ENCODE assay signal across 16 cellular contexts in genomic region chr11:72700026-72700610, GRCh38. TPM values are rescaled to one million over a fixed set of nuclear protein-coding genes. Genes with fewer than 3 reads are reported as not detected.
DNase-seq lines count a peak whose midpoint lies in the region; FAIRE-seq and TF ChIP-seq lines count a peak whose summit lies in the region.
"Had no signal": no experiment of that assay in that cellular context is flagged by ENCODE, and none has a peak within 500 bp of the region (broad histone marks: within the 10 kb centered on the region; RNA-seq: fewer than 3 reads in every experiment).

No MANE protein-coding gene starts in this region.

- H3K9ac ChIP-seq in H9 (ENCODE audit: extremely low read depth, insufficient read length, low read length) = no peak overlapping the region
- no peak overlapping the region for H3K9ac ChIP-seq in keratinocyte (ENCODE audit: control insufficient read depth, extremely low read depth, insufficient read depth, low read length)

- H3K27ac ChIP-seq in H9 (ENCODE audit: insufficient read length, low read depth, low read length) (no peak overlapping the region), keratinocyte (ENCODE audit: control insufficient read depth, insufficient read depth, low read length) (no peak overlapping the region)
- H3K27ac ChIP-seq: cardiac muscle cell had no signal

- no peak overlapping the region for H2BK12ac ChIP-seq in H9 (ENCODE audit: insufficient read length, low read depth, low read length)

- peak; percentile 83 for FAIRE-seq in keratinocyte (lab: Jason Lieb, UNC)
- FAIRE-seq: K562 had no signal

- no peaks in the 10 kb centered on the region for H3K27me3 ChIP-seq in H9 (ENCODE audit: insufficient read depth, low read length)
- H3K27me3 ChIP-seq in keratinocyte (ENCODE audit: control insufficient read depth, extremely low read depth, insufficient read depth, low read length) = no peaks in the 10 kb centered on the region
- H3K27me3 ChIP-seq: cardiac muscle cell had no signal

- TF ChIP-seq CTCF in H9 (conservative IDR thresholded peaks at IDR 0.05) = no peak
- TF ChIP-seq CTCF in keratinocyte (optimal IDR thresholded peaks at IDR 0.05 in 1 of 3, IDR thresholded peaks at IDR 0.05 in 1 of 3, conservative IDR thresholded peaks at IDR 0.05 in 1 of 3; ENCODE audit: extremely low read depth in 1 of 3, insufficient read depth in 2 of 3, low read length in 3 of 3) = no peak

- no peak overlapping the region for H2AK5ac ChIP-seq in H9 (ENCODE audit: insufficient read length, low read length)

- CTCF ChIA-PET in HEK293T (lab: Yijun Ruan, JAX) = interaction anchor here (0.7 kb wide), 1 partner anchor 16 kb away, joined by 4 read pairs; no protein-coding TSS in a partner anchor

- H4K5ac ChIP-seq in H9 (ENCODE audit: insufficient read length, low read depth, low read length) = no peak overlapping the region

- H2AFZ ChIP-seq in H9 (ENCODE audit: low read length) (no peak overlapping the region), keratinocyte (ENCODE audit: control insufficient read depth, low read length) (no peak overlapping the region)

- H3K9me1 ChIP-seq in keratinocyte (ENCODE audit: control insufficient read depth, extremely low read depth, insufficient read depth, low read length) = peaks cover 2% of the 10 kb centered on the region

- H3K23ac ChIP-seq in H9 (ENCODE audit: insufficient read length, low read depth, low read length) = no peak overlapping the region

- H3K36me3 ChIP-seq in keratinocyte (ENCODE audit: control insufficient read depth in 2 of 2, extremely low read depth in 1 of 2, insufficient read depth in 2 of 2, low read length in 2 of 2) = peaks cover 36 to 48% of the 10 kb centered on the region in 2 experiments

- H3K36me3 Mint-ChIP-seq in H9 (ENCODE audit: insufficient read depth in 1 of 3, low read depth in 3 of 3) = peaks cover 23 to 58% (median 48%) of the 10 kb centered on the region in 3 experiments

- no peaks in the 10 kb centered on the region for H3K9me3 Mint-ChIP-seq in H9
- H3K9me3 Mint-ChIP-seq: CD8-positive, alpha-beta memory T cell had no signal

- WGBS in H9 (ENCODE audit: extremely low coverage, insufficient read length, low lambda C conversion rate) = no CpG with 5 or more reads among the region's 3 CpGs

- H2BK5ac ChIP-seq in H9 (ENCODE audit: insufficient read length, low read length) = no peak overlapping the region

- DNase-seq in AG20443 (ENCODE audit: low spot score) (peak; percentile 78), H9 (no peak), amniotic epithelial cell (ENCODE audit: low read depth) (peak; percentile 49), keratinocyte (ENCODE audit: low read depth, low spot score) (no peak), putamen (ENCODE audit: low spot score) (no peak), COR-L47 (lab: John Stamatoyannopoulos, UW) (no peak), HEK293T (ENCODE audit: extremely low spot score) (no peak), NCI-H187 (lab: John Stamatoyannopoulos, UW) (no peak)
- DNase-seq: activated CD8-positive, alpha-beta memory T cell treated with anti-CD3 and anti-CD28 coated beads, Interleukin-2, amount 50 U/mL, for 4 hours; CD8-positive, alpha-beta memory T cell; H7; OCI-M1; stimulated activated CD8-positive, alpha-beta memory T cell treated with anti-CD3 and anti-CD28 coated beads, Interleukin-4, amount 100 ng/mL, for 48 hours; T-helper 9 cell had no signal

- H3K27me3 Mint-ChIP-seq in H9 (ENCODE audit: low read depth) = no peaks in the 10 kb centered on the region
- H3K27me3 Mint-ChIP-seq: CD8-positive, alpha-beta memory T cell had no signal

- H4K91ac ChIP-seq in H9 (ENCODE audit: insufficient read length, low read depth, low read length) = no peak overlapping the region

- H3K9me3 ChIP-seq in H9 (ENCODE audit: control insufficient read depth, low read depth, low read length) (no peaks in the 10 kb centered on the region), keratinocyte (ENCODE audit: control insufficient read depth, low read depth, low read length) (no peaks in the 10 kb centered on the region)

- no peak overlapping the region for H3K14ac ChIP-seq in H9 (ENCODE audit: insufficient read depth, low read length)

- H3K4me2 ChIP-seq in H9 (ENCODE audit: insufficient read depth, insufficient read length, low read length) (no peak overlapping the region), keratinocyte (ENCODE audit: control insufficient read depth, extremely low read depth, insufficient read depth, low read depth, low read length) (no peak overlapping the region)

- H3K23me2 ChIP-seq in H9 (ENCODE audit: insufficient read length, low read depth, low read length, poor library complexity, severe bottlenecking) = no peaks in the 10 kb centered on the region

- POLR2A ChIA-PET in HEK293T (lab: Yijun Ruan, JAX) = no interaction called here

- H4K20me1 ChIP-seq in H9 (ENCODE audit: control insufficient read depth, insufficient read depth, insufficient read length) (peaks cover 2% of the 10 kb centered on the region), keratinocyte (ENCODE audit: control insufficient read depth, extremely low read depth, insufficient read depth, low read length) (peaks cover 5% of the 10 kb centered on the region)

- H3K4me3 ChIP-seq in keratinocyte (ENCODE audit: control insufficient read depth in 2 of 3, extremely low read depth in 1 of 3, insufficient read depth in 2 of 3, low read depth in 1 of 3, low read length in 3 of 3) = no peak overlapping the region
- H3K4me3 ChIP-seq: cardiac muscle cell, K562 had no signal

- no peak overlapping the region for H2BK20ac ChIP-seq in H9 (ENCODE audit: low read depth, low read length, poor library complexity, severe bottlenecking)

- dilution Hi-C loops in keratinocyte (cut with MboI; ENCODE audit: extremely low pct_ligation_motif_present, low sequenced_read_pairs) = no loop called here

- H4K8ac ChIP-seq in H9 (replicated peaks; ENCODE audit: insufficient read length, low read depth, low read length) = no peak overlapping the region

- no peak overlapping the region for H3K18ac ChIP-seq in H9 (ENCODE audit: insufficient read length, low read depth, low read length)

- H3K4me1 ChIP-seq in H9 (ENCODE audit: insufficient read depth, low read length) (no peaks in the 10 kb centered on the region; the same call in 1 of the 2 replicates), keratinocyte (ENCODE audit: control insufficient read depth, extremely low read depth, insufficient read depth, low read length) (peaks cover 8% of the 10 kb centered on the region)

- no peak overlapping the region for H3T11ph ChIP-seq in H9 (ENCODE audit: low read length)

- H3K56ac ChIP-seq in H9 (ENCODE audit: insufficient read length, low read depth, low read length) = no peak overlapping the region

- peak overlapping the region in 2 of 3 experiments; percentile 37 to 91; a peak in 4 of 7 replicates for H3K27ac Mint-ChIP-seq in H9

- H3K79me1 ChIP-seq in H9 (ENCODE audit: insufficient read depth, low read depth, low read length, poor library complexity, severe bottlenecking) = no peaks in the 10 kb centered on the region

- H3K4me1 Mint-ChIP-seq in H9 = peaks cover 20 to 40% of the 10 kb centered on the region in 2 experiments
- H3K4me1 Mint-ChIP-seq: CD8-positive, alpha-beta memory T cell had no signal

- peak overlapping the region in 1 of 2 experiments; percentile 15; a peak in 1 of 5 replicates for H3K4me3 Mint-ChIP-seq in H9
- H3K4me3 Mint-ChIP-seq: CD8-positive, alpha-beta memory T cell had no signal

- H3K4ac ChIP-seq in H9 (ENCODE audit: low read depth, low read length) = no peak overlapping the region

- no peaks in the 10 kb centered on the region for H3K79me2 ChIP-seq in H9 (ENCODE audit: insufficient read depth, low read length)
- no peaks in the 10 kb centered on the region for H3K79me2 ChIP-seq in keratinocyte (ENCODE audit: control insufficient read depth, insufficient read depth, low read length)

- H2BK120ac ChIP-seq in H9 (ENCODE audit: low read depth, low read length, poor library complexity, severe bottlenecking) = no peak overlapping the region

- no peak overlapping the region for H2BK15ac ChIP-seq in H9 (ENCODE audit: low read depth, low read length)

TF ChIP-seq in HEK293T, 16 proteins besides CTCF, POLR2A, EP300 and RAD21:
- TF ChIP-seq L3MBTL2 (conservative IDR thresholded peaks at IDR 0.05) (no peak), ARNT (IDR thresholded peaks at IDR 0.05) (no peak)

RNA-seq across cellular contexts. Expression of gene PDE2A, which starts 25.9 kb away (rescaled TPM):
- total RNA-seq in H9 (2021) = 3.4 and 4.3 TPM in 2 replicates
- 0.38 to 0.94 TPM (median 0.81 TPM) in 3 replicates for polyA plus RNA-seq in keratinocyte
- polyA plus RNA-seq in keratinocyte (2011; ENCODE audit: low read depth) = 0.50 TPM
- polyA plus RNA-seq in keratinocyte (2011; cell fraction: cytosol; rRNA removed) = 0.44 and 1.1 TPM in 2 replicates
- 1.2 and 1.6 TPM in 2 replicates for polyA plus RNA-seq in keratinocyte (2011; cell fraction: nucleus; rRNA removed)
- polyA plus RNA-seq in keratinocyte (2012; ENCODE audit: low replicate concordance) = 0.56 and 0.81 TPM in 2 replicates
- 0.96 to 2.6 TPM (median 2.1 TPM) in 3 replicates for polyA minus RNA-seq in keratinocyte
- 1.3 TPM for polyA minus RNA-seq in keratinocyte (2011; cell fraction: cytosol; rRNA and poly(A)+ RNA removed)
- polyA minus RNA-seq in keratinocyte (2011; cell fraction: nucleus; rRNA and poly(A)+ RNA removed) = 0.74 and 1.2 TPM in 2 replicates
- polyA plus RNA-seq: cardiac muscle cell had no signal

RNA-seq across cellular contexts. Expression of gene ARAP1, which starts 52.1 kb away (rescaled TPM):
- total RNA-seq in H9 (2021) = 59.4 and 63.0 TPM in 2 replicates
- polyA plus RNA-seq in keratinocyte = 32.8 to 41.4 TPM (median 36.1 TPM) in 3 replicates
- polyA plus RNA-seq in keratinocyte (2011; ENCODE audit: low read depth) = 66.3 TPM
- 15.4 and 32.8 TPM in 2 replicates for polyA plus RNA-seq in keratinocyte (2011; cell fraction: cytosol; rRNA removed)
- polyA plus RNA-seq in keratinocyte (2011; cell fraction: nucleus; rRNA removed) = 67.7 and 82.5 TPM in 2 replicates
- 37.8 and 43.0 TPM in 2 replicates for polyA plus RNA-seq in keratinocyte (2012; ENCODE audit: low replicate concordance)
- polyA minus RNA-seq in keratinocyte = 55.8 to 89.2 TPM (median 62.3 TPM) in 3 replicates
- polyA minus RNA-seq in keratinocyte (2011; cell fraction: cytosol; rRNA and poly(A)+ RNA removed) = 79.2 TPM
- polyA minus RNA-seq in keratinocyte (2011; cell fraction: nucleus; rRNA and poly(A)+ RNA removed) = 59.9 and 66.4 TPM in 2 replicates

Comparison
In these comparisons a context has a peak if more than half of its experiments do, and no peak if none do; other contexts are left out.
1. DNase-seq: peak in AG20443 (single experiment) and amniotic epithelial cell (single experiment); none in H9 (single experiment), keratinocyte (single experiment), putamen (single experiment), COR-L47 (single experiment), HEK293T (single experiment) and NCI-H187 (0 of 2).